Comparison of ENCODE assay signal across 14 cellular contexts in genomic region chr1:68344208-68344607, GRCh38.
"Had no signal": no experiment of that assay in that cellular context is flagged by ENCODE, and none has a peak within 500 bp of the region (broad histone marks: within the 10 kb centered on the region; RNA-seq: fewer than 3 reads in every experiment).

No MANE protein-coding gene starts in this region.

- H3K27me3 ChIP-seq: colonic mucosa, heart left ventricle, neutrophil had no signal

- H3K4me1 ChIP-seq: colonic mucosa had no signal

- H3K36me3 ChIP-seq: colonic mucosa, heart left ventricle, neutrophil had no signal

- ATAC-seq: heart left ventricle; mucosa of descending colon; naive thymus-derived CD8-positive, alpha-beta T cell; right cardiac atrium had no signal

- H3K4me3 ChIP-seq: colonic mucosa, heart left ventricle, mucosa of descending colon had no signal

- H3K27ac Mint-ChIP-seq: naive thymus-derived CD8-positive, alpha-beta T cell had no signal

- H3K27ac ChIP-seq: colonic mucosa, heart left ventricle, neutrophil had no signal

- H3K4me3 Mint-ChIP-seq: naive thymus-derived CD8-positive, alpha-beta T cell had no signal

- H3K36me3 Mint-ChIP-seq: naive thymus-derived CD8-positive, alpha-beta T cell had no signal

- DNase-seq: colonic mucosa; dermis blood vessel endothelial cell; erythroblast; heart left ventricle; hippocampal formation; mammary epithelial cell; mucosa of descending colon; naive thymus-derived CD8-positive, alpha-beta T cell; right cardiac atrium; small intestine; stimulated activated CD4-positive, alpha-beta T cell treated with anti-CD3 and anti-CD28 coated beads, Interleukin-12 subunit alpha, Interleukin-12 subunit beta, amount 100 ng/mL, for 4 hours; stimulated activated naive CD4-positive, alpha-beta T cell; trophoblast cell had no signal

- H3K9me3 ChIP-seq: colonic mucosa, heart left ventricle, mucosa of descending colon, neutrophil had no signal
